40 cellular contexts compared by ENCODE assay signal in the genomic region with DNA sequence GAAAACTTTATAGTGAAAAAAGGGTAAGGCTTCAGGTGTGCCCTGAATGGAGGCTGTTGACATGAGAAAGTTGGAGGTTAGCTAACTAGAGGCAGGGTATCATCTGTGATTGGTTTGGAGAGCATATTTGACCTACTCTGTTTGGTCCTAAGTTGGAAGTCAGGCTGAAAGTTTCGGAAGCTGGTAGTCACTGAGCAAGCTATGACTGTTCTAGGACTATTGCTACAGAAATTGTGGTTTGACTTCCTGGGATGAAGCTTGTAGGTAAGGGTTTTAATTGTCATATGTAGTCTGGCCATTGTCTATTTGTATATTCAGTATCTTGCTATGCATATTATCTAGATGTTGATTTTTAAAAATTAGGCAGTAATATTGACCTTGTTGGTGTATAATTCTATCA.
"Had no signal": no experiment of that assay in that cellular context is flagged by ENCODE, and none has a peak within 500 bp of the region (broad histone marks: within the 10 kb centered on the region; RNA-seq: fewer than 3 reads in every experiment).

No MANE protein-coding gene starts in this region.

- H3K36me3 Mint-ChIP-seq: activated naive CD4-positive, alpha-beta T cell treated with anti-CD3 and anti-CD28 coated beads, Interleukin-2, amount 10 ng/mL, durations not matched to agents 7 days and 5 days; activated naive CD4-positive, alpha-beta T cell treated with anti-CD3 and anti-CD28 coated beads, Interleukin-2, amount 50 U/mL, for 24 hours; activated naive CD4-positive, alpha-beta T cell treated with anti-CD3 and anti-CD28 coated beads, Interleukin-2, amount 50 U/mL, for 72 hours; activated naive CD8-positive, alpha-beta T cell; activated naive CD8-positive, alpha-beta T cell treated with anti-CD3 and anti-CD28 coated beads for 36 hours; activated naive CD8-positive, alpha-beta T cell treated with anti-CD3 and anti-CD28 coated beads, Interleukin-2, amount 10 ng/mL, durations not matched to agents 7 days and 5 days; brain had no signal

- H3K4me1 Mint-ChIP-seq: activated naive CD4-positive, alpha-beta T cell treated with anti-CD3 and anti-CD28 coated beads, Interleukin-2, amount 10 ng/mL, durations not matched to agents 7 days and 5 days; activated naive CD4-positive, alpha-beta T cell treated with anti-CD3 and anti-CD28 coated beads, Interleukin-2, amount 50 U/mL, for 24 hours; activated naive CD8-positive, alpha-beta T cell treated with anti-CD3 and anti-CD28 coated beads for 36 hours; activated naive CD8-positive, alpha-beta T cell treated with anti-CD3 and anti-CD28 coated beads, Interleukin-2, amount 10 ng/mL, durations not matched to agents 7 days and 5 days; activated naive CD8-positive, alpha-beta T cell treated with anti-CD3 and anti-CD28 coated beads, Interleukin-2, amount 50 U/mL, for 24 hours; activated T-helper 17 cell treated with anti-CD3 and anti-CD28 coated beads, Interleukin-2, amount 50 U/mL, for 72 hours; central memory CD8-positive, alpha-beta T cell had no signal

- H3K27me3 Mint-ChIP-seq: activated naive CD4-positive, alpha-beta T cell treated with anti-CD3 and anti-CD28 coated beads, Interleukin-2, amount 10 ng/mL, durations not matched to agents 7 days and 5 days; activated naive CD8-positive, alpha-beta T cell; activated naive CD8-positive, alpha-beta T cell treated with anti-CD3 and anti-CD28 coated beads for 36 hours; activated naive CD8-positive, alpha-beta T cell treated with anti-CD3 and anti-CD28 coated beads, Interleukin-2, amount 10 ng/mL, durations not matched to agents 7 days and 5 days; activated naive CD8-positive, alpha-beta T cell treated with anti-CD3 and anti-CD28 coated beads, Interleukin-2, amount 50 U/mL, for 24 hours; activated T-cell treated with anti-CD3 and anti-CD28 coated beads, Interleukin-2, amount 50 U/mL, for 24 hours; activated T-helper 17 cell treated with anti-CD3 and anti-CD28 coated beads, Interleukin-2, amount 50 U/mL, for 72 hours; brain; central memory CD8-positive, alpha-beta T cell had no signal

- H3K4me1 ChIP-seq: adrenal gland, breast epithelium had no signal

- H3K27me3 ChIP-seq: adrenal gland, ascending aorta, body of pancreas, brain microvascular endothelial cell, breast epithelium, cardiac muscle cell had no signal

- ATAC-seq: activated naive CD4-positive, alpha-beta T cell treated with anti-CD3 and anti-CD28 coated beads, Interleukin-2, amount 50 U/mL, for 72 hours; activated naive CD8-positive, alpha-beta T cell treated with anti-CD3 and anti-CD28 coated beads, Interleukin-2, amount 50 U/mL, for 24 hours; activated T-cell treated with anti-CD3 and anti-CD28 coated beads, Interleukin-2, amount 50 U/mL, for 4 hours; activated T-cell treated with anti-CD3 and anti-CD28 coated beads, Interleukin-2, amount 50 U/mL, for 72 hours; activated T-helper 17 cell treated with anti-CD3 and anti-CD28 coated beads, Interleukin-2, amount 50 U/mL, for 72 hours; body of pancreas had no signal

- H3K27ac Mint-ChIP-seq: activated naive CD4-positive, alpha-beta T cell treated with anti-CD3 and anti-CD28 coated beads for 36 hours; activated naive CD4-positive, alpha-beta T cell treated with anti-CD3 and anti-CD28 coated beads, Interleukin-2, amount 10 ng/mL, durations not matched to agents 7 days and 5 days; activated naive CD4-positive, alpha-beta T cell treated with anti-CD3 and anti-CD28 coated beads, Interleukin-2, amount 50 U/mL, for 24 hours; activated naive CD4-positive, alpha-beta T cell treated with anti-CD3 and anti-CD28 coated beads, Interleukin-2, amount 50 U/mL, for 72 hours; activated naive CD8-positive, alpha-beta T cell; activated naive CD8-positive, alpha-beta T cell treated with anti-CD3 and anti-CD28 coated beads for 36 hours; activated naive CD8-positive, alpha-beta T cell treated with anti-CD3 and anti-CD28 coated beads, Interleukin-2, amount 10 ng/mL, durations not matched to agents 7 days and 5 days; activated naive CD8-positive, alpha-beta T cell treated with anti-CD3 and anti-CD28 coated beads, Interleukin-2, amount 50 U/mL, for 24 hours; activated T-cell treated with anti-CD3 and anti-CD28 coated beads, Interleukin-2, amount 50 U/mL, for 24 hours; activated T-cell treated with anti-CD3 and anti-CD28 coated beads, Interleukin-2, amount 50 U/mL, for 72 hours; activated T-helper 1 cell treated with anti-CD3 and anti-CD28 coated beads, Interleukin-12 subunit alpha, Interleukin-12 subunit beta, Interleukin-2, Interleukin-4 antibody, amounts not matched to agents 30 ng/mL and 10 ng/mL and 1 ng/mL, durations not matched to agents 14 hours and 24 hours and 36 hours; activated T-helper 17 cell treated with anti-CD3 and anti-CD28 coated beads, Interleukin-2, amount 50 U/mL, for 72 hours; activated T-helper 2 cell treated with anti-CD3 and anti-CD28 coated beads, Interferon-gamma antibody, Interleukin-2, Interleukin-4, amounts not matched to agents 10 μg/mL and 5 μg/mL and 100 μg/mL, durations not matched to agents 14 hours and 24 hours and 36 hours; brain had no signal

- H3K4me3 Mint-ChIP-seq: activated naive CD4-positive, alpha-beta T cell treated with anti-CD3 and anti-CD28 coated beads for 36 hours; activated naive CD4-positive, alpha-beta T cell treated with anti-CD3 and anti-CD28 coated beads, Interleukin-2, amount 10 ng/mL, durations not matched to agents 7 days and 5 days; activated naive CD4-positive, alpha-beta T cell treated with anti-CD3 and anti-CD28 coated beads, Interleukin-2, amount 50 U/mL, for 24 hours; activated naive CD8-positive, alpha-beta T cell; activated naive CD8-positive, alpha-beta T cell treated with anti-CD3 and anti-CD28 coated beads for 36 hours; activated naive CD8-positive, alpha-beta T cell treated with anti-CD3 and anti-CD28 coated beads, Interleukin-2, amount 10 ng/mL, durations not matched to agents 7 days and 5 days; activated naive CD8-positive, alpha-beta T cell treated with anti-CD3 and anti-CD28 coated beads, Interleukin-2, amount 50 U/mL, for 24 hours; activated T-cell treated with anti-CD3 and anti-CD28 coated beads, Interleukin-2, amount 50 U/mL, for 24 hours; activated T-cell treated with anti-CD3 and anti-CD28 coated beads, Interleukin-2, amount 50 U/mL, for 4 hours; activated T-cell treated with anti-CD3 and anti-CD28 coated beads, Interleukin-2, amount 50 U/mL, for 72 hours; activated T-helper 1 cell treated with anti-CD3 and anti-CD28 coated beads, Interleukin-12 subunit alpha, Interleukin-12 subunit beta, Interleukin-2, Interleukin-4 antibody, amounts not matched to agents 30 ng/mL and 10 ng/mL and 1 ng/mL, durations not matched to agents 14 hours and 24 hours and 36 hours; activated T-helper 17 cell treated with anti-CD3 and anti-CD28 coated beads, Interleukin-2, amount 50 U/mL, for 72 hours; brain; central memory CD8-positive, alpha-beta T cell had no signal

- H3K9me3 ChIP-seq: adrenal gland, ascending aorta, body of pancreas, breast epithelium had no signal

- FAIRE-seq: astrocyte had no signal

- H3K36me3 ChIP-seq: adrenal gland, ascending aorta, brain microvascular endothelial cell, breast epithelium, cardiac muscle cell had no signal

- H3K27ac ChIP-seq: adrenal gland, brain microvascular endothelial cell, breast epithelium, cardiac muscle cell had no signal

- H3K4me3 ChIP-seq: adrenal gland, ascending aorta, body of pancreas, breast epithelium, cardiac muscle cell had no signal

- H3K9me3 Mint-ChIP-seq: activated naive CD4-positive, alpha-beta T cell treated with anti-CD3 and anti-CD28 coated beads for 36 hours; activated naive CD4-positive, alpha-beta T cell treated with anti-CD3 and anti-CD28 coated beads, Interleukin-2, amount 10 ng/mL, durations not matched to agents 7 days and 5 days; activated naive CD4-positive, alpha-beta T cell treated with anti-CD3 and anti-CD28 coated beads, Interleukin-2, amount 50 U/mL, for 24 hours; activated naive CD8-positive, alpha-beta T cell treated with anti-CD3 and anti-CD28 coated beads, Interleukin-2, amount 10 ng/mL, durations not matched to agents 7 days and 5 days; activated naive CD8-positive, alpha-beta T cell treated with anti-CD3 and anti-CD28 coated beads, Interleukin-2, amount 50 U/mL, for 24 hours; activated T-cell treated with anti-CD3 and anti-CD28 coated beads, Interleukin-2, amount 50 U/mL, for 4 hours; activated T-helper 1 cell treated with anti-CD3 and anti-CD28 coated beads, Interleukin-12 subunit alpha, Interleukin-12 subunit beta, Interleukin-2, Interleukin-4 antibody, amounts not matched to agents 30 ng/mL and 10 ng/mL and 1 ng/mL, durations not matched to agents 14 hours and 24 hours and 36 hours; activated T-helper 2 cell treated with anti-CD3 and anti-CD28 coated beads, Interferon-gamma antibody, Interleukin-2, Interleukin-4, amounts not matched to agents 10 μg/mL and 5 μg/mL and 100 μg/mL, durations not matched to agents 14 hours and 24 hours and 36 hours; brain had no signal

- DNase-seq: activated effector memory CD4-positive, alpha-beta T cell treated with anti-CD3 and anti-CD28 coated beads, Interleukin-2, amount 50 U/mL, for 16 hours; activated effector memory CD4-positive, alpha-beta T cell treated with Interleukin-2 at 50 U/mL for 16 hours; activated gamma-delta T cell; activated gamma-delta T cell treated with Interleukin-2 at 50 U/mL for 16 hours; activated naive CD4-positive, alpha-beta T cell; activated naive CD4-positive, alpha-beta T cell treated with anti-CD3 and anti-CD28 coated beads for 36 hours; activated naive CD4-positive, alpha-beta T cell treated with anti-CD3 and anti-CD28 coated beads, Interleukin-2, amount 10 ng/mL, durations not matched to agents 7 days and 5 days; activated naive CD4-positive, alpha-beta T cell treated with anti-CD3 and anti-CD28 coated beads, Interleukin-2, amount 50 U/mL, for 16 hours; activated naive CD4-positive, alpha-beta T cell treated with Interleukin-2 at 50 U/mL for 16 hours; activated naive CD8-positive, alpha-beta T cell treated with anti-CD3 and anti-CD28 coated beads for 36 hours; activated naive CD8-positive, alpha-beta T cell treated with anti-CD3 and anti-CD28 coated beads, Interleukin-2, amount 10 ng/mL, durations not matched to agents 7 days and 5 days; activated naive CD8-positive, alpha-beta T cell treated with anti-CD3 and anti-CD28 coated beads, Interleukin-2, amount 50 U/mL, for 24 hours; activated T-cell treated with anti-CD3 and anti-CD28 coated beads for 4 hours; activated T-cell treated with anti-CD3 and anti-CD28 coated beads, Interleukin-2, amount 50 U/mL, for 1 hour; activated T-cell treated with anti-CD3 and anti-CD28 coated beads, Interleukin-2, amount 50 U/mL, for 24 hours; activated T-cell treated with anti-CD3 and anti-CD28 coated beads, Interleukin-2, amount 50 U/mL, for 4 hours; activated T-cell treated with anti-CD3 and anti-CD28 coated beads, Interleukin-2, amount 50 U/mL, for 48 hours; activated T-cell treated with anti-CD3 and anti-CD28 coated beads, Interleukin-2, amount 50 U/mL, for 72 hours; adrenal gland; amniotic stem cell; amygdala; anterior cingulate cortex; aorta; body of pancreas; brain microvascular endothelial cell; caudate nucleus; central memory CD4-positive, alpha-beta T cell; cerebellar nuclear complex had no signal
